18 cellular contexts compared by ENCODE assay signal in genomic region chr2:26527726-26528125, GRCh38. TPM values are rescaled to one million over a fixed set of nuclear protein-coding genes. Genes with fewer than 3 reads are reported as not detected.
DNase-seq lines count a peak whose midpoint lies in the region; ATAC-seq and TF ChIP-seq lines count a peak whose summit lies in the region.
"Had no signal": no experiment of that assay in that cellular context is flagged by ENCODE, and none has a peak within 500 bp of the region (broad histone marks: within the 10 kb centered on the region; RNA-seq: fewer than 3 reads in every experiment).

No MANE protein-coding gene starts in this region.

- TF ChIP-seq CTCF in left ventricle myocardium inferior (IDR thresholded peaks at IDR 0.05; ENCODE audit: borderline replicate concordance) (no peak), sigmoid colon (IDR thresholded peaks at IDR 0.05) (no peak)

- peak; percentile 2 for DNase-seq in activated T-cell treated with anti-CD3 and anti-CD28 coated beads, Interleukin-2, amount 50 U/mL, for 1 hour
- DNase-seq in activated T-cell treated with anti-CD3 and anti-CD28 coated beads, Interleukin-2, amount 50 U/mL, for 4 hours, result no peak
- DNase-seq in cardiac septum (ENCODE audit: low spot score), result peak; percentile 55
- no peak for DNase-seq in left ventricle myocardium inferior
- peak; percentile 42 for DNase-seq in sigmoid colon
- no peak for DNase-seq in activated CD4-positive, alpha-beta T cell treated with anti-CD3 and anti-CD28 coated beads, Interleukin-2, amount 50 U/mL, for 48 hours
- DNase-seq: AML-193; Caco-2; CD4-positive, alpha-beta T cell; DMS79; GF-D8; H9 had no signal

- no peak overlapping the region for H3K4me3 Mint-ChIP-seq in activated T-cell treated with anti-CD3 and anti-CD28 coated beads, Interleukin-2, amount 50 U/mL, for 4 hours
- H3K4me3 Mint-ChIP-seq in stimulated activated memory B cell treated with anti-CD40 and anti-IgM and Interleukin-4, amounts not matched to agents 10 μg/mL and 1 μg/mL and 100 μg/mL, for 72 hours, result no peak overlapping the region
- H3K4me3 Mint-ChIP-seq: CD4-positive, alpha-beta T cell; H9 had no signal

- H3K4me1 ChIP-seq in left ventricle myocardium inferior (no peaks in the 10 kb centered on the region), sigmoid colon (no peaks in the 10 kb centered on the region)
- H3K4me1 ChIP-seq: A549, Caco-2 had no signal

- no peaks in the 10 kb centered on the region for H3K4me1 Mint-ChIP-seq in activated T-cell treated with anti-CD3 and anti-CD28 coated beads, Interleukin-2, amount 50 U/mL, for 4 hours (ENCODE audit: low read depth)
- no peaks in the 10 kb centered on the region for H3K4me1 Mint-ChIP-seq in stimulated activated memory B cell treated with anti-CD40 and anti-IgM and Interleukin-4, amounts not matched to agents 10 μg/mL and 1 μg/mL and 100 μg/mL, for 72 hours

- no peaks in the 10 kb centered on the region for H3K36me3 Mint-ChIP-seq in activated T-cell treated with anti-CD3 and anti-CD28 coated beads, Interleukin-2, amount 50 U/mL, for 4 hours (ENCODE audit: insufficient read depth)
- no peaks in the 10 kb centered on the region for H3K36me3 Mint-ChIP-seq in stimulated activated memory B cell treated with anti-CD40 and anti-IgM and Interleukin-4, amounts not matched to agents 10 μg/mL and 1 μg/mL and 100 μg/mL, for 72 hours

- peaks cover 4% of the 10 kb centered on the region for H3K27me3 Mint-ChIP-seq in activated T-cell treated with anti-CD3 and anti-CD28 coated beads, Interleukin-2, amount 50 U/mL, for 4 hours (ENCODE audit: low read depth)
- peaks cover 29% of the 10 kb centered on the region for H3K27me3 Mint-ChIP-seq in stimulated activated memory B cell treated with anti-CD40 and anti-IgM and Interleukin-4, amounts not matched to agents 10 μg/mL and 1 μg/mL and 100 μg/mL, for 72 hours
- H3K27me3 Mint-ChIP-seq: CD4-positive, alpha-beta T cell had no signal

- H3K36me3 ChIP-seq in left ventricle myocardium inferior, result no peaks in the 10 kb centered on the region
- no peaks in the 10 kb centered on the region for H3K36me3 ChIP-seq in sigmoid colon

- H3K27ac ChIP-seq in left ventricle myocardium inferior (replicated peaks), result no peak overlapping the region
- no peak overlapping the region for H3K27ac ChIP-seq in sigmoid colon
- H3K27ac ChIP-seq: 22Rv1, A549, C4-2B had no signal

- TF ChIP-seq POLR2A in sigmoid colon (IDR thresholded peaks at IDR 0.05), result no peak

- ATAC-seq in activated T-cell treated with anti-CD3 and anti-CD28 coated beads, Interleukin-2, amount 50 U/mL, for 4 hours, result no peak
- no peak for ATAC-seq in stimulated activated memory B cell treated with anti-CD40 and anti-IgM and Interleukin-4, amounts not matched to agents 10 μg/mL and 1 μg/mL and 100 μg/mL, for 72 hours
- ATAC-seq: A549 had no signal

- H3K4me3 ChIP-seq in left ventricle myocardium inferior (no peak overlapping the region), sigmoid colon (no peak overlapping the region)
- H3K4me3 ChIP-seq: A549 had no signal

- H3K27me3 ChIP-seq in left ventricle myocardium inferior (ENCODE audit: low read depth) (peaks cover 55% of the 10 kb centered on the region), sigmoid colon (no peaks in the 10 kb centered on the region)

- no peaks in the 10 kb centered on the region for H3K9me3 ChIP-seq in left ventricle myocardium inferior (replicated peaks)
- no peaks in the 10 kb centered on the region for H3K9me3 ChIP-seq in sigmoid colon
- H3K9me3 ChIP-seq: A549, Caco-2 had no signal

- no peak for TF ChIP-seq EP300 in sigmoid colon (IDR thresholded peaks at IDR 0.05)

- H3K9me3 Mint-ChIP-seq in activated T-cell treated with anti-CD3 and anti-CD28 coated beads, Interleukin-2, amount 50 U/mL, for 4 hours, result no peaks in the 10 kb centered on the region
- H3K9me3 Mint-ChIP-seq in stimulated activated memory B cell treated with anti-CD40 and anti-IgM and Interleukin-4, amounts not matched to agents 10 μg/mL and 1 μg/mL and 100 μg/mL, for 72 hours, result no peaks in the 10 kb centered on the region
- H3K9me3 Mint-ChIP-seq: CD4-positive, alpha-beta T cell; H9 had no signal

- intact Hi-C loops in cardiac septum (cut with DNase I) (no loop called here), left ventricle myocardium inferior (cut with micrococcal nuclease) (no loop called here), sigmoid colon (cut with DNase I) (no loop called here)

- 91 to 92% methylated on average over 8 of the region's 8 CpGs for WGBS in sigmoid colon, 2 donors

- H3K27ac Mint-ChIP-seq in stimulated activated memory B cell treated with anti-CD40 and anti-IgM and Interleukin-4, amounts not matched to agents 10 μg/mL and 1 μg/mL and 100 μg/mL, for 72 hours, result no peak overlapping the region
- H3K27ac Mint-ChIP-seq: CD4-positive, alpha-beta T cell; H9 had no signal

RNA-seq across cellular contexts. Expression of gene OTOF, which starts 49.8 kb away (rescaled TPM):
- under 1 TPM; 0.10 to 0.60 (median 0.18) TPM for total RNA-seq in activated T-cell treated with anti-CD3 and anti-CD28 coated beads, Interleukin-2, amount 50 U/mL, for 4 hours
- total RNA-seq in cardiac septum (not detected), left ventricle myocardium inferior (not detected), sigmoid colon (under 1 TPM in 1 of 4 donors, not detected in 3; 0.71 TPM)
- under 1 TPM in 1 of 3 donors, not detected in 2; 0.32 TPM for polyA plus RNA-seq in sigmoid colon
- total RNA-seq: Daoy, H1 had no signal

Comparison
In these comparisons a context has a peak if more than half of its experiments do, and no peak if none do; other contexts are left out.
1. DNase-seq: peak in activated T-cell treated with anti-CD3 and anti-CD28 coated beads, Interleukin-2, amount 50 U/mL, for 1 hour (single experiment), cardiac septum (single experiment) and sigmoid colon (single experiment); none in activated T-cell treated with anti-CD3 and anti-CD28 coated beads, Interleukin-2, amount 50 U/mL, for 4 hours (single experiment), left ventricle myocardium inferior (single experiment) and activated CD4-positive, alpha-beta T cell treated with anti-CD3 and anti-CD28 coated beads, Interleukin-2, amount 50 U/mL, for 48 hours (0 of 2).